ENCODE assay signal across 8 cellular contexts in genomic region chr2:116269040-116269439, GRCh38.
"Had no signal": no experiment of that assay in that cellular context is flagged by ENCODE, and none has a peak within 500 bp of the region (broad histone marks: within the 10 kb centered on the region; RNA-seq: fewer than 3 reads in every experiment).

No MANE protein-coding gene starts in this region.

- H3K27ac Mint-ChIP-seq: IgD-negative memory B cell had no signal

- H3K36me3 Mint-ChIP-seq: IgD-negative memory B cell had no signal

- H3K27ac ChIP-seq: HL-60, KMS-11 had no signal

- DNase-seq: IMR-90, KBM-7, KG1 had no signal

- ATAC-seq: K562 had no signal

- FAIRE-seq: HTR-8/SVneo, K562 had no signal

- H3K4me1 Mint-ChIP-seq: IgD-negative memory B cell had no signal

- H3K27me3 Mint-ChIP-seq: IgD-negative memory B cell had no signal

- H3K4me3 ChIP-seq: K562 had no signal

- H3K4me3 Mint-ChIP-seq: IgD-negative memory B cell had no signal

- H3K9ac ChIP-seq: KMS-11 had no signal

- H3K4me2 ChIP-seq: KMS-11 had no signal
